ENCODE assay signal across 1 cellular context in the genomic region with DNA sequence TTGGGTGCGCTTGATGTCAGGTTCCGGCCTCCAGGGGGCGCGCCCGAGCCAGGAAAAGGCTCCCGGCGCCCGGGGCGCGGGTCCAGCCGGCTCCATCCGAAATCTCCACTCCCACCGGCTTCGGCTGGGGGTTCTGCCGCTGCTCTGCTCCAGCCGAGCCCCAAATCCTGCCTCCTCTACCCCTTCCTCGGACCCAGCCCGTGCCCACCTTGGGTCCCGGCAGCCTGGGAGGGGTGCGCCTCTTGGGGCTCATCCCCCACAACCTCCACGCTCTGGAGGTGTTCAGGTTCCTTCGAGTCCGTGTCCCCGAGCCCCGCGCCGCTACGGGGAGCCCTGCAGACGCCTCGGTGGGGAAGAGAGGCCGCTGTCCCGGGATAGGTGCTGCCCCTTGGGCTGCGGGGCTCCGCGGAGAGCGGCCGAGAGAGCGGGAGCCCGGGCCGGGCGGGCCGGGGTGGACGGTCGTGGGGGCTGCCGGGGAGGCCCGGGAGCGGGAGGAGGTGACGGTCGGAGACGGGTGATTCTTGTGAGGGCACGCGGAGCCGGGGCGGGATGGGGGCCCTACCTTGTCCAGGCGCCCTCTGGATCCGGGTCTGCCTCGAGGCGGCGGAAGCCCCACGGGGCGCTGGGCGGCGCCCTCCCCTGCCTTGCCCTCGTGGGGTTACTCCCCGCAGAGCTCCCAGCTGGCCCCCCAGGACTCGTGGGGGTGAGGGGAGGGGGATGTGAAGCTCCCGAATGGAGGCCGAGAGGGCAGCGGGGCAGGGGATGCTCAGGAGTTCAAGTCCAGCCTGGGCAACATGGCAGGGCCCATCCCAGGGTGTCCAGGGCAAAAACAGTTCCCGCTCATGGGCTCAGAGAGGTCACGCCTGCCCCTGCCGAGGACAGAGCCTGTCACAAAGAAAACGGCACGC.
TF ChIP-seq lines count a peak whose summit lies in the region.

No MANE protein-coding gene starts in this region.

TF ChIP-seq in GM23338, 12 proteins besides CTCF, POLR2A, EP300 and RAD21:
- TF ChIP-seq, protein P1, sequence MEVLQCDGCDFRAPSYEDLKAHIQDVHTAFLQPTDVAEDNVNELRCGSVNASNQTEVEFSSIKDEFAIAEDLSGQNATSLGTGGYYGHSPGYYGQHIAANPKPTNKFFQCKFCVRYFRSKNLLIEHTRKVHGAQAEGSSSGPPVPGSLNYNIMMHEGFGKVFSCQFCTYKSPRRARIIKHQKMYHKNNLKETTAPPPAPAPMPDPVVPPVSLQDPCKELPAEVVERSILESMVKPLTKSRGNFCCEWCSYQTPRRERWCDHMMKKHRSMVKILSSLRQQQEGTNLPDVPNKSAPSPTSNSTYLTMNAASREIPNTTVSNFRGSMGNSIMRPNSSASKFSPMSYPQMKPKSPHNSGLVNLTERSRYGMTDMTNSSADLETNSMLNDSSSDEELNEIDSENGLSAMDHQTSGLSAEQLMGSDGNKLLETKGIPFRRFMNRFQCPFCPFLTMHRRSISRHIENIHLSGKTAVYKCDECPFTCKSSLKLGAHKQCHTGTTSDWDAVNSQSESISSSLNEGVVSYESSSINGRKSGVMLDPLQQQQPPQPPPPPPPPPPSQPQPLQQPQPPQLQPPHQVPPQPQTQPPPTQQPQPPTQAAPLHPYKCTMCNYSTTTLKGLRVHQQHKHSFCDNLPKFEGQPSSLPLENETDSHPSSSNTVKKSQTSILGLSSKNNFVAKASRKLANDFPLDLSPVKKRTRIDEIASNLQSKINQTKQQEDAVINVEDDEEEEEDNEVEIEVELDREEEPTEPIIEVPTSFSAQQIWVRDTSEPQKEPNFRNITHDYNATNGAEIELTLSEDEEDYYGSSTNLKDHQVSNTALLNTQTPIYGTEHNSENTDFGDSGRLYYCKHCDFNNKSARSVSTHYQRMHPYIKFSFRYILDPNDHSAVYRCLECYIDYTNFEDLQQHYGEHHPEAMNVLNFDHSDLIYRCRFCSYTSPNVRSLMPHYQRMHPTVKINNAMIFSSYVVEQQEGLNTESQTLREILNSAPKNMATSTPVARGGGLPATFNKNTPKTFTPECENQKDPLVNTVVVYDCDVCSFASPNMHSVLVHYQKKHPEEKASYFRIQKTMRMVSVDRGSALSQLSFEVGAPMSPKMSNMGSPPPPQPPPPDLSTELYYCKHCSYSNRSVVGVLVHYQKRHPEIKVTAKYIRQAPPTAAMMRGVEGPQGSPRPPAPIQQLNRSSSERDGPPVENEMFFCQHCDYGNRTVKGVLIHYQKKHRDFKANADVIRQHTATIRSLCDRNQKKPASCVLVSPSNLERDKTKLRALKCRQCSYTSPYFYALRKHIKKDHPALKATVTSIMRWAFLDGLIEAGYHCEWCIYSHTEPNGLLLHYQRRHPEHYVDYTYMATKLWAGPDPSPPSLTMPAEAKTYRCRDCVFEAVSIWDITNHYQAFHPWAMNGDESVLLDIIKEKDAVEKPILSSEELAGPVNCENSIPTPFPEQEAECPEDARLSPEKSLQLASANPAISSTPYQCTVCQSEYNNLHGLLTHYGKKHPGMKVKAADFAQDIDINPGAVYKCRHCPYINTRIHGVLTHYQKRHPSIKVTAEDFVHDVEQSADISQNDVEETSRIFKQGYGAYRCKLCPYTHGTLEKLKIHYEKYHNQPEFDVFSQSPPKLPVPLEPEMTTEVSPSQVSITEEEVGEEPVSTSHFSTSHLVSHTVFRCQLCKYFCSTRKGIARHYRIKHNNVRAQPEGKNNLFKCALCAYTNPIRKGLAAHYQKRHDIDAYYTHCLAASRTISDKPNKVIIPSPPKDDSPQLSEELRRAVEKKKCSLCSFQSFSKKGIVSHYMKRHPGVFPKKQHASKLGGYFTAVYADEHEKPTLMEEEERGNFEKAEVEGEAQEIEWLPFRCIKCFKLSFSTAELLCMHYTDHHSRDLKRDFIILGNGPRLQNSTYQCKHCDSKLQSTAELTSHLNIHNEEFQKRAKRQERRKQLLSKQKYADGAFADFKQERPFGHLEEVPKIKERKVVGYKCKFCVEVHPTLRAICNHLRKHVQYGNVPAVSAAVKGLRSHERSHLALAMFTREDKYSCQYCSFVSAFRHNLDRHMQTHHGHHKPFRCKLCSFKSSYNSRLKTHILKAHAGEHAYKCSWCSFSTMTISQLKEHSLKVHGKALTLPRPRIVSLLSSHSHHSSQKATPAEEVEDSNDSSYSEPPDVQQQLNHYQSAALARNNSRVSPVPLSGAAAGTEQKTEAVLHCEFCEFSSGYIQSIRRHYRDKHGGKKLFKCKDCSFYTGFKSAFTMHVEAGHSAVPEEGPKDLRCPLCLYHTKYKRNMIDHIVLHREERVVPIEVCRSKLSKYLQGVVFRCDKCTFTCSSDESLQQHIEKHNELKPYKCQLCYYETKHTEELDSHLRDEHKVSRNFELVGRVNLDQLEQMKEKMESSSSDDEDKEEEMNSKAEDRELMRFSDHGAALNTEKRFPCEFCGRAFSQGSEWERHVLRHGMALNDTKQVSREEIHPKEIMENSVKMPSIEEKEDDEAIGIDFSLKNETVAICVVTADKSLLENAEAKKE (CRISPR knock-in tag; IDR thresholded peaks at IDR 0.05), result no peak
- TF ChIP-seq POLR2AphosphoS5 (IDR thresholded peaks at IDR 0.05; ENCODE audit: low read depth), result peak; percentile 62
